Comparison of ENCODE assay signal across 23 cellular contexts in genomic region chr11:86180860-86181259, GRCh38.
"Had no signal": no experiment of that assay in that cellular context is flagged by ENCODE, and none has a peak within 500 bp of the region (broad histone marks: within the 10 kb centered on the region; RNA-seq: fewer than 3 reads in every experiment).

No MANE protein-coding gene starts in this region.

- H3K4me3 Mint-ChIP-seq: memory B cell; mesothelial cell of epicardium; natural killer cell treated with Interleukin-12 subunit alpha and Interleukin-12 subunit beta and Interleukin-15 and Interleukin-18, amount 100 ng/mL, for 72 hours; neural progenitor cell; stimulated activated effector memory CD8-positive, alpha-beta T cell treated with anti-CD3 and anti-CD28 coated beads, Interleukin-12 subunit alpha, Interleukin-12 subunit beta, amount 100 ng/mL, for 72 hours had no signal

- DNase-seq: colonic mucosa; dermis blood vessel endothelial cell; esophagus squamous epithelium; foreskin fibroblast; kidney; left cardiac atrium; left ventricle myocardium inferior; lower lobe of right lung; occipital lobe; pancreas; right cardiac atrium; small intestine; stimulated activated CD4-positive, alpha-beta T cell treated with anti-CD3 and anti-CD28 coated beads, Interleukin-4, amount 100 ng/mL, for 1 hour; stimulated activated CD8-positive, alpha-beta memory T cell treated with anti-CD3 and anti-CD28 coated beads, Interleukin-4, amount 100 ng/mL, for 48 hours; stimulated activated naive CD8-positive, alpha-beta T cell treated with anti-CD3 and anti-CD28 coated beads, Interleukin-15, Interleukin-2, amounts not matched to agents 100 U/mL and 50 U/mL, for 24 hours; transverse colon had no signal

- H3K4me3 ChIP-seq: colonic mucosa, esophagus squamous epithelium, gastroesophageal sphincter, left ventricle myocardium inferior, lower lobe of right lung, neural progenitor cell, pancreas, transverse colon had no signal

- H3K27me3 ChIP-seq: colonic mucosa, esophagus squamous epithelium, gastroesophageal sphincter, neural progenitor cell, pancreas, transverse colon had no signal

- H3K36me3 Mint-ChIP-seq: memory B cell; mesothelial cell of epicardium; natural killer cell treated with Interleukin-12 subunit alpha and Interleukin-12 subunit beta and Interleukin-15 and Interleukin-18, amount 100 ng/mL, for 72 hours; neural progenitor cell had no signal

- H3K9me3 Mint-ChIP-seq: memory B cell; neural progenitor cell; stimulated activated effector memory CD8-positive, alpha-beta T cell treated with anti-CD3 and anti-CD28 coated beads, Interleukin-12 subunit alpha, Interleukin-12 subunit beta, amount 100 ng/mL, for 72 hours had no signal

- ATAC-seq: gastroesophageal sphincter; left cardiac atrium; lower lobe of right lung; natural killer cell treated with Interleukin-12 subunit alpha and Interleukin-12 subunit beta and Interleukin-15 and Interleukin-18, amount 100 ng/mL, for 72 hours; right cardiac atrium; stimulated activated effector memory CD8-positive, alpha-beta T cell treated with anti-CD3 and anti-CD28 coated beads, Interleukin-12 subunit alpha, Interleukin-12 subunit beta, amount 100 ng/mL, for 72 hours; stimulated activated naive CD8-positive, alpha-beta T cell treated with anti-CD3 and anti-CD28 coated beads, Interleukin-15, Interleukin-2, amounts not matched to agents 100 U/mL and 50 U/mL, for 24 hours had no signal

- H3K9ac ChIP-seq: neural progenitor cell had no signal

- H3K27ac ChIP-seq: colonic mucosa, esophagus squamous epithelium, gastroesophageal sphincter, lower lobe of right lung, neural progenitor cell, pancreas, transverse colon had no signal

- H3K4me1 Mint-ChIP-seq: neural progenitor cell had no signal

- FAIRE-seq: kidney, pancreas, small intestine had no signal

- H3K4me1 ChIP-seq: colonic mucosa, neural progenitor cell had no signal

- H3K27me3 Mint-ChIP-seq: memory B cell; natural killer cell treated with Interleukin-12 subunit alpha and Interleukin-12 subunit beta and Interleukin-15 and Interleukin-18, amount 100 ng/mL, for 72 hours; progenitor cell of endocrine pancreas had no signal

- H3K27ac Mint-ChIP-seq: memory B cell; mesothelial cell of epicardium; natural killer cell treated with Interleukin-12 subunit alpha and Interleukin-12 subunit beta and Interleukin-15 and Interleukin-18, amount 100 ng/mL, for 72 hours; neural progenitor cell; progenitor cell of endocrine pancreas; stimulated activated effector memory CD8-positive, alpha-beta T cell treated with anti-CD3 and anti-CD28 coated beads, Interleukin-12 subunit alpha, Interleukin-12 subunit beta, amount 100 ng/mL, for 72 hours had no signal

- H3K9me3 ChIP-seq: colonic mucosa, esophagus squamous epithelium, gastroesophageal sphincter, left ventricle myocardium inferior, lower lobe of right lung, pancreas, transverse colon had no signal

- H3K36me3 ChIP-seq: colonic mucosa, esophagus squamous epithelium, gastroesophageal sphincter, left ventricle myocardium inferior, lower lobe of right lung, neural progenitor cell, pancreas, transverse colon had no signal

- H3K4me2 ChIP-seq: neural progenitor cell had no signal

- H2AFZ ChIP-seq: neural progenitor cell had no signal
